8 cellular contexts compared by ENCODE assay signal in the genomic region with DNA sequence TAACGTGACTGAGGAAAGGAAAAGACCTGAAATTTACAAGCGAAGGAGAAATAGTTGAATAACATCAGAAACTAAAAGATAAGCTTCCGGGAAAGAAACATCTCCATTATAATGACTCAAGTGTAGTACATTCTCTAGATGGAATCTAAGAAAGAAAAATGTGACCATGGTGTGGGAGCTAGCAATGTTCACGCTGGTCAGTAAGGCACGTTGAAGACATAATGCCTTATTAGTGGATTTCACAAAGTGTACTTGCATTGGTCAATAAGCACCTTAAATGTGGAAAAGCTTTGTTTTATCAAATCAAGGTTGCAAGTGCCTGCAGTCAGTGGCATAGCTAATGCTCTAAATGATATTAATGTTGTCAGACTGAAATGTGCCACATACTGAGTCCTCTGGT.
DNase-seq lines count a peak whose midpoint lies in the region; ATAC-seq and TF ChIP-seq lines count a peak whose summit lies in the region.

No MANE protein-coding gene starts in this region.

- no peak for ATAC-seq in stimulated activated naive CD8-positive, alpha-beta T cell treated with anti-CD3 and anti-CD28 coated beads, Interleukin-15, Interleukin-2, amounts not matched to agents 100 U/mL and 50 U/mL, for 24 hours
- ATAC-seq in GM21528 (IDR thresholded peaks at IDR 0.05; ENCODE audit: low FRiP score, unreplicated experiment), result no peak
- no peak for ATAC-seq in GM18870 (IDR thresholded peaks at IDR 0.05; ENCODE audit: unreplicated experiment)

- no peaks in the 10 kb centered on the region for H3K36me3 Mint-ChIP-seq in stimulated activated naive CD8-positive, alpha-beta T cell treated with anti-CD3 and anti-CD28 coated beads, Interleukin-15, Interleukin-2, amounts not matched to agents 100 ng/mL and 50 ng/mL, for 24 hours (ENCODE audit: low read depth)

- H3K27ac ChIP-seq in muscle layer of colon (ENCODE audit: low read depth, low read length), result peak overlapping the region; percentile 77

- H3K4me1 ChIP-seq in muscle layer of colon (ENCODE audit: insufficient read depth, low read length), result peaks cover 28% of the 10 kb centered on the region

- peak overlapping the region; percentile 61 for H3K4me3 Mint-ChIP-seq in stimulated activated naive CD8-positive, alpha-beta T cell treated with anti-CD3 and anti-CD28 coated beads, Interleukin-15, Interleukin-2, amounts not matched to agents 100 ng/mL and 50 ng/mL, for 24 hours

- H3K4me3 ChIP-seq in choroid plexus epithelial cell (ENCODE audit: low read depth, low read length) (peak overlapping the region; percentile 66), muscle layer of colon (ENCODE audit: low read depth in 1 of 2, low read length in 2 of 2) (peak overlapping the region; percentile 30 to 70)

- no peaks in the 10 kb centered on the region for H3K9me3 ChIP-seq in muscle layer of colon (ENCODE audit: low read length)

- peaks cover 57% of the 10 kb centered on the region for H3K27me3 Mint-ChIP-seq in stimulated activated naive CD8-positive, alpha-beta T cell treated with anti-CD3 and anti-CD28 coated beads, Interleukin-15, Interleukin-2, amounts not matched to agents 100 ng/mL and 50 ng/mL, for 24 hours

- H3K9me3 Mint-ChIP-seq in stimulated activated naive CD8-positive, alpha-beta T cell treated with anti-CD3 and anti-CD28 coated beads, Interleukin-15, Interleukin-2, amounts not matched to agents 100 ng/mL and 50 ng/mL, for 24 hours, result no peaks in the 10 kb centered on the region

- TF ChIP-seq CTCF in choroid plexus epithelial cell (conservative IDR thresholded peaks at IDR 0.05; ENCODE audit: low read depth, low read length), result no peak

- peak overlapping the region; percentile 58 for H3K9ac ChIP-seq in muscle layer of colon (ENCODE audit: low read length)

- peak overlapping the region; percentile 75 for H3K27ac Mint-ChIP-seq in stimulated activated naive CD8-positive, alpha-beta T cell treated with anti-CD3 and anti-CD28 coated beads, Interleukin-15, Interleukin-2, amounts not matched to agents 100 ng/mL and 50 ng/mL, for 24 hours

- H3K4me1 Mint-ChIP-seq in stimulated activated naive CD8-positive, alpha-beta T cell treated with anti-CD3 and anti-CD28 coated beads, Interleukin-15, Interleukin-2, amounts not matched to agents 100 ng/mL and 50 ng/mL, for 24 hours (ENCODE audit: low read depth), result peaks cover 21% of the 10 kb centered on the region

- H3K27me3 ChIP-seq in muscle layer of colon (ENCODE audit: control insufficient read depth in 1 of 2, insufficient read depth in 2 of 2, low read length in 2 of 2), result no peaks in the 10 kb centered on the region

- H3K36me3 ChIP-seq in muscle layer of colon (ENCODE audit: insufficient read depth, low read length), result no peaks in the 10 kb centered on the region

- DNase-seq in stimulated activated naive CD8-positive, alpha-beta T cell treated with anti-CD3 and anti-CD28 coated beads, Interleukin-15, Interleukin-2, amounts not matched to agents 100 U/mL and 50 U/mL, for 24 hours, result no peak
- peak; percentile 48 for DNase-seq in choroid plexus epithelial cell (ENCODE audit: low read depth)
- no peak for DNase-seq in NCI-H1436 treated with DMSO at 0.1 percent for 48 hours (lab: John Stamatoyannopoulos, UW)
- no peak for DNase-seq in NCI-H146 treated with DMSO at 0.1 percent for 48 hours (lab: John Stamatoyannopoulos, UW; ENCODE audit: unreplicated experiment)
